ENCODE assay signal across 7 cellular contexts in the genomic region with DNA sequence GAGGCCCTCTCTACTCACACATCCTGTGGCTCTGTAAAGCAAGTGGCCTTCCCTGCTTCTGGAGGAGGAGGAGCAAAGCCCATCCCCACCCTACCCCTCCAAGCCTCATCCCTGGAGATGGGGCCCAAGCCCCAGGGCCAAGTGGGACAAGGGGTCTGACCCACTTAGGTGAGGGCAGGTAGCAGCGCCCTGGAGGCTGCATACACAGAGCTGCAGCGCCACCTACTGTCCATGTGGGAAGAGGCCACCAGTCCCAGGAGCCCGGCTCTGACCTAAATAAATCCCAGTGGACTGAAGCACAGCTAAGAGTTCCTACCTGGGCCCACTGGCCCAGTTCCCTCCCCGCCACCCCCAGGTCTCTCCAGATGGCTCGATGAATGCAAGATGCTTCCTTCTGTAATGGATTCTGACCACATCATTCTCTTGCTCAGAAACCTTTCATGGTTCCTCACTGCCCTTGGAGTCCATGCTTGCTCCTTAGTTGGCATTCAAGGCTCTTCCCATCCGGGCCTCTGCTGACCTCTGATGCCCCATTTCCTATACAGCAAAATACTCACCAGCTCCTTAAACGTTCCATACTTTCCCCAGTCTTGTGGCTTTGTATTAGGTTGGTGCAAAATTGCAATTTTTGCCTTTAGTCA.
A peak's percentile ranks its signal among the peaks of the same experiment; 100 is the strongest.
DNase-seq lines count a peak whose midpoint lies in the region; ATAC-seq and TF ChIP-seq lines count a peak whose summit lies in the region.

No MANE protein-coding gene starts in this region.

- H2AFZ ChIP-seq in OCI-LY1 (ENCODE audit: low read length) = no peak overlapping the region

- peaks cover 0 to 17% (median 0%) of the 10 kb centered on the region in 7 donors for H3K4me1 Mint-ChIP-seq in naive thymus-derived CD4-positive, alpha-beta T cell

- peak; percentile 98 for TF ChIP-seq RAD21 in Ishikawa (IDR thresholded peaks at IDR 0.05; ENCODE audit: low read depth)

- intact Hi-C loops in naive thymus-derived CD4-positive, alpha-beta T cell (cut with micrococcal nuclease) = loop anchor here (1.0 to 5.0 kb wide), 7 partner anchors 30 to 597 kb away; no protein-coding TSS in a partner anchor

- POLR2A ChIA-PET in naive thymus-derived CD4-positive, alpha-beta T cell (lab: Charles Lee) = interaction anchor here (1.4 to 2.4 kb wide), 2 partner anchors 84 to 111 kb away, joined by 4 to 11 read pairs; no protein-coding TSS in a partner anchor

- no peaks in the 10 kb centered on the region for H3F3A ChIP-seq in OCI-LY1 (ENCODE audit: insufficient read depth, low read length)

- H3K4me3 Mint-ChIP-seq in naive thymus-derived CD4-positive, alpha-beta T cell = no peak overlapping the region

- H3K4me3 ChIP-seq in OCI-LY1 (ENCODE audit: low read depth, low read length, poor library complexity, severe bottlenecking) = no peak overlapping the region
- no peak overlapping the region for H3K4me3 ChIP-seq in naive thymus-derived CD4-positive, alpha-beta T cell (ENCODE audit: low read length)

- H3K9me3 Mint-ChIP-seq in naive thymus-derived CD4-positive, alpha-beta T cell = no peaks in the 10 kb centered on the region

- ATAC-seq in GM18505 (IDR thresholded peaks at IDR 0.05; ENCODE audit: unreplicated experiment) (peak; percentile 68), esophagus mucosa (peak; percentile 89)
- peak; percentile 96 for ATAC-seq in naive thymus-derived CD4-positive, alpha-beta T cell

- H3K9me3 ChIP-seq in OCI-LY1 (ENCODE audit: low read length) = no peaks in the 10 kb centered on the region
- no peaks in the 10 kb centered on the region for H3K9me3 ChIP-seq in naive thymus-derived CD4-positive, alpha-beta T cell (ENCODE audit: control insufficient read depth in 2 of 3, low read length in 3 of 3)

- no peaks in the 10 kb centered on the region for H4K20me1 ChIP-seq in OCI-LY1 (ENCODE audit: insufficient read depth, low read length)

- H3K9me2 ChIP-seq in OCI-LY1 (ENCODE audit: low read depth, low read length) = no peaks in the 10 kb centered on the region

- no peak overlapping the region for H3K27ac Mint-ChIP-seq in naive thymus-derived CD4-positive, alpha-beta T cell

- peak; percentile 94 for TF ChIP-seq CTCF in OCI-LY1 (IDR thresholded peaks at IDR 0.05; ENCODE audit: low read length)

- no peaks in the 10 kb centered on the region for H3K4me1 ChIP-seq in OCI-LY1 (ENCODE audit: insufficient read depth, low read length, severe bottlenecking)
- no peaks in the 10 kb centered on the region for H3K4me1 ChIP-seq in naive thymus-derived CD4-positive, alpha-beta T cell (ENCODE audit: control insufficient read depth in 2 of 2, insufficient read depth in 2 of 2, low read length in 2 of 2)

- DNase-seq in activated CD8-positive, alpha-beta memory T cell treated with anti-CD3 and anti-CD28 coated beads, Interleukin-2, amount 50 U/mL, for 48 hours = peak; percentile 95
- peak; percentile 61 to 88 (median 80) for DNase-seq in naive thymus-derived CD4-positive, alpha-beta T cell
- peak; percentile 53 to 60 for DNase-seq in stimulated activated CD8-positive, alpha-beta memory T cell treated with anti-CD3 and anti-CD28 coated beads, Interleukin-7, amount 100 ng/mL, for 48 hours (ENCODE audit: extremely low read depth in 1 of 2, low read depth in 1 of 2)

- no peak for TF ChIP-seq POLR2A in GM18505 (IDR thresholded peaks at IDR 0.05; ENCODE audit: borderline replicate concordance, extremely low read depth, insufficient read depth, insufficient read length)

- no peak overlapping the region for H3K27ac ChIP-seq in OCI-LY1 (ENCODE audit: low read depth, low read length, poor library complexity, severe bottlenecking)
- H3K27ac ChIP-seq in naive thymus-derived CD4-positive, alpha-beta T cell (ENCODE audit: low read depth, low read length) = no peak overlapping the region

- no peak overlapping the region for H3K4me2 ChIP-seq in OCI-LY1 (ENCODE audit: low read length)

- no peaks in the 10 kb centered on the region for H3K79me2 ChIP-seq in OCI-LY1 (ENCODE audit: insufficient read depth, low read length)

- H3K27me3 Mint-ChIP-seq in naive thymus-derived CD4-positive, alpha-beta T cell = peaks cover 35 to 48% (median 44%) of the 10 kb centered on the region in 5 donors

- no peaks in the 10 kb centered on the region for H3K36me3 ChIP-seq in OCI-LY1 (ENCODE audit: insufficient read depth, low read length)
- H3K36me3 ChIP-seq in naive thymus-derived CD4-positive, alpha-beta T cell (ENCODE audit: control insufficient read depth in 2 of 3, insufficient read depth in 3 of 3, low read length in 3 of 3) = no peaks in the 10 kb centered on the region

- H3K36me3 Mint-ChIP-seq in naive thymus-derived CD4-positive, alpha-beta T cell = peaks cover 0 to 5% (median 0%) of the 10 kb centered on the region in 5 donors

- no peak overlapping the region for H3K9ac ChIP-seq in OCI-LY1 (ENCODE audit: low read length)

- H3K27me3 ChIP-seq in OCI-LY1 (ENCODE audit: insufficient read depth, low read length) = peaks cover 5% of the 10 kb centered on the region; the same call in 1 of the 2 replicates
- no peaks in the 10 kb centered on the region for H3K27me3 ChIP-seq in naive thymus-derived CD4-positive, alpha-beta T cell (ENCODE audit: control insufficient read depth in 2 of 2, insufficient read depth in 2 of 2, low read length in 2 of 2)

- CTCF ChIA-PET in naive thymus-derived CD4-positive, alpha-beta T cell (lab: Charles Lee) = interaction anchor here (0.6 to 7.2 kb wide), 10 partner anchors 9 to 425 kb away, joined by 3 to 151 read pairs (median 4); a partner anchor contains a TSS

- TF ChIP-seq EP300 in Ishikawa (IDR thresholded peaks at IDR 0.05; ENCODE audit: borderline replicate concordance) = no peak

TF ChIP-seq in Ishikawa, 13 proteins besides CTCF, POLR2A, EP300 and RAD21:
- no peak for TF ChIP-seq TAF1 (IDR thresholded peaks at IDR 0.05; ENCODE audit: low read depth)
- TF ChIP-seq ZBTB7A (IDR thresholded peaks at IDR 0.05; ENCODE audit: low read depth) = 0 out of 2 replicates have a peak, but pooled peaks have one; percentile 40
